1 cellular context compared by ENCODE assay signal in genomic region chr12:121295746-121296617, GRCh38.
A peak's percentile ranks its signal among the peaks of the same experiment; 100 is the strongest.
TF ChIP-seq lines count a peak whose summit lies in the region.

No MANE protein-coding gene starts in this region.

TF ChIP-seq in H1, 55 proteins besides CTCF, POLR2A, EP300 and RAD21:
- TF ChIP-seq GABPA (IDR thresholded peaks at IDR 0.05; ENCODE audit: borderline replicate concordance, insufficient read depth, low read length), result no peak
- TF ChIP-seq SIX5 (IDR thresholded peaks at IDR 0.05; ENCODE audit: low read depth, low read length), result no peak
- TF ChIP-seq PHF8 (conservative IDR thresholded peaks at IDR 0.05; ENCODE audit: low read depth, low read length), result no peak; the same call in none of the 2 replicates
- TF ChIP-seq ZNF274 (IDR thresholded peaks at IDR 0.05; ENCODE audit: borderline replicate concordance, extremely low read depth, low read length), result no peak
- no peak for TF ChIP-seq ATF2 (IDR thresholded peaks at IDR 0.05; ENCODE audit: low read length)
- TF ChIP-seq CHD1 (IDR thresholded peaks at IDR 0.05; ENCODE audit: low read depth, low read length), result no peak
- no peak for TF ChIP-seq CEBPB (IDR thresholded peaks at IDR 0.05; ENCODE audit: low read depth, low read length)
- peak; percentile 65 for TF ChIP-seq KDM4A (IDR thresholded peaks at IDR 0.05; ENCODE audit: low read depth, low read length, severe bottlenecking)
- no peak for TF ChIP-seq SUZ12 (IDR thresholded peaks at IDR 0.05; ENCODE audit: low read length)
- no peak for TF ChIP-seq CBX8 (IDR thresholded peaks at IDR 0.05; ENCODE audit: borderline replicate concordance, low read depth, low read length)
- no peak for TF ChIP-seq HDAC6 (IDR thresholded peaks at IDR 0.05; ENCODE audit: low read depth, low read length)
- no peak for TF ChIP-seq RNF2 (IDR thresholded peaks at IDR 0.05; ENCODE audit: borderline replicate concordance, low read depth, low read length, missing control alignments, poor library complexity, severe bottlenecking)
- no peak for TF ChIP-seq EGR1 (IDR thresholded peaks at IDR 0.05; ENCODE audit: borderline replicate concordance, low read depth, low read length)
- TF ChIP-seq MAFK (IDR thresholded peaks at IDR 0.05; ENCODE audit: low read depth, low read length), result no peak
- TF ChIP-seq FOSL1 (IDR thresholded peaks at IDR 0.05; ENCODE audit: insufficient read depth, low read depth, low read length), result no peak
- no peak for TF ChIP-seq KDM1A (IDR thresholded peaks at IDR 0.05; ENCODE audit: borderline replicate concordance, low read length)
- TF ChIP-seq BACH1 (IDR thresholded peaks at IDR 0.05; ENCODE audit: low read length), result no peak
- TF ChIP-seq SP1 (IDR thresholded peaks at IDR 0.05; ENCODE audit: low read depth, low read length), result no peak
- no peak for TF ChIP-seq NANOG (IDR thresholded peaks at IDR 0.05; ENCODE audit: insufficient read depth, low read depth, low read length, poor library complexity, severe bottlenecking)
- peak in 1 of 2 experiments; percentile 45; a peak in 1 of 4 replicates for TF ChIP-seq HDAC2 (IDR thresholded peaks at IDR 0.05; ENCODE audit: borderline replicate concordance in 1 of 2, low read depth in 2 of 2, low read length in 2 of 2)
- no peak for TF ChIP-seq RXRA (IDR thresholded peaks at IDR 0.05; ENCODE audit: insufficient read depth, low read depth, low read length)
- TF ChIP-seq TAF7 (optimal IDR thresholded peaks at IDR 0.05; ENCODE audit: borderline replicate concordance, low read depth, low read length), result no peak
- no peak for TF ChIP-seq USF2 (IDR thresholded peaks at IDR 0.05; ENCODE audit: low read length)
- no peak for TF ChIP-seq GTF2F1 (IDR thresholded peaks at IDR 0.05; ENCODE audit: borderline replicate concordance, low read depth, low read length)
- no peak for TF ChIP-seq RFX5 (IDR thresholded peaks at IDR 0.05; ENCODE audit: borderline replicate concordance, low read depth, low read length)
- no peak for TF ChIP-seq EZH2 (IDR thresholded peaks at IDR 0.05; ENCODE audit: low read depth, low read length, severe bottlenecking)
- no peak for TF ChIP-seq BRCA1 (IDR thresholded peaks at IDR 0.05; ENCODE audit: low read depth, low read length)
- no peak for TF ChIP-seq TEAD4 (IDR thresholded peaks at IDR 0.05; ENCODE audit: low read depth, low read length)
- TF ChIP-seq SRF (IDR thresholded peaks at IDR 0.05; ENCODE audit: low read depth, low read length), result no peak
- no peak for TF ChIP-seq TCF12 (IDR thresholded peaks at IDR 0.05; ENCODE audit: low read depth, low read length)
- no peak for TF ChIP-seq KDM5A (IDR thresholded peaks at IDR 0.05; ENCODE audit: low read length)
- 0 out of 2 replicates have a peak, but pooled peaks have one; percentile 16 for TF ChIP-seq TAF1 (IDR thresholded peaks at IDR 0.05; ENCODE audit: low read depth, low read length)
- peak; percentile 3 for TF ChIP-seq ASH2L (IDR thresholded peaks at IDR 0.05; ENCODE audit: low read length)
- 0 out of 2 replicates have a peak, but pooled peaks have one; percentile 7 for TF ChIP-seq POLR2AphosphoS5 (IDR thresholded peaks at IDR 0.05; ENCODE audit: low read depth, low read length)
- TF ChIP-seq SIN3A (conservative IDR thresholded peaks at IDR 0.05 in 1 of 2, IDR thresholded peaks at IDR 0.05 in 1 of 2; ENCODE audit: low read depth in 1 of 2, low read length in 2 of 2), result peak; percentile 10 to 87; a peak in 2 of 4 replicates
- TF ChIP-seq E2F6 (IDR thresholded peaks at IDR 0.05), result no peak
- no peak for TF ChIP-seq CHD7 (IDR thresholded peaks at IDR 0.05; ENCODE audit: insufficient replicate concordance, low read length)
- TF ChIP-seq YY1 (IDR thresholded peaks at IDR 0.05; ENCODE audit: low read depth, low read length), result no peak
- TF ChIP-seq CBX5 (IDR thresholded peaks at IDR 0.05; ENCODE audit: low read depth, low read length), result no peak
- TF ChIP-seq SP4 (IDR thresholded peaks at IDR 0.05; ENCODE audit: low read length), result no peak
- TF ChIP-seq JUN (IDR thresholded peaks at IDR 0.05; ENCODE audit: low read depth, low read length), result no peak
- no peak for TF ChIP-seq ATF3 (IDR thresholded peaks at IDR 0.05; ENCODE audit: insufficient read depth, low read depth, low read length)
- no peak for TF ChIP-seq CHD2 (IDR thresholded peaks at IDR 0.05; ENCODE audit: low read length)
- TF ChIP-seq NRF1 (IDR thresholded peaks at IDR 0.05; ENCODE audit: low read depth, low read length), result no peak
- TF ChIP-seq JUND (IDR thresholded peaks at IDR 0.05; ENCODE audit: low read length), result no peak
- peak; percentile 77 for TF ChIP-seq MAX (IDR thresholded peaks at IDR 0.05)
- TF ChIP-seq SIRT6 (IDR thresholded peaks at IDR 0.05; ENCODE audit: low read length), result no peak
- no peak for TF ChIP-seq SAP30 (IDR thresholded peaks at IDR 0.05; ENCODE audit: insufficient read depth, insufficient replicate concordance, low read length)
- no peak for TF ChIP-seq SP2 (IDR thresholded peaks at IDR 0.05; ENCODE audit: low read length)
